Comparison of ENCODE assay signal across 1 cellular context in genomic region chr1:45804671-45804973, GRCh38.
A peak's percentile ranks its signal among the peaks of the same experiment; 100 is the strongest.
TF ChIP-seq lines count a peak whose summit lies in the region.

No MANE protein-coding gene starts in this region.

TF ChIP-seq in K562, 482 proteins besides CTCF, POLR2A, EP300 and RAD21:
- peak; percentile 51; the same call in 1 of the 2 replicates for TF ChIP-seq HMBOX1 (IDR thresholded peaks at IDR 0.05)
- 0 out of 2 replicates have a peak, but pooled peaks have one; percentile 8 for TF ChIP-seq PML (IDR thresholded peaks at IDR 0.05; ENCODE audit: low read length)
- TF ChIP-seq HDAC6 (IDR thresholded peaks at IDR 0.05; ENCODE audit: low read depth, low read length): no peak
- 0 out of 2 replicates have a peak, but pooled peaks have one; percentile 30 for TF ChIP-seq ZNF324 (CRISPR knock-in tag; IDR thresholded peaks at IDR 0.05)
- no peak for TF ChIP-seq HIVEP1 (CRISPR knock-in tag; IDR thresholded peaks at IDR 0.05)
